In genomic region chr11:65853249-65853979, GRCh38 we compare ENCODE assay signal across 9 cellular contexts. TPM values are rescaled to one million over a fixed set of nuclear protein-coding genes. Genes with fewer than 3 reads are reported as not detected.
A peak's percentile ranks its signal among the peaks of the same experiment; 100 is the strongest.
DNase-seq lines count a peak whose midpoint lies in the region; ATAC-seq, FAIRE-seq and TF ChIP-seq lines count a peak whose summit lies in the region.
"Had no signal": no experiment of that assay in that cellular context is flagged by ENCODE, and none has a peak within 500 bp of the region (broad histone marks: within the 10 kb centered on the region; RNA-seq: fewer than 3 reads in every experiment).

No MANE protein-coding gene starts in this region.

- H3K9me1 ChIP-seq in K562 (ENCODE audit: control insufficient read depth, insufficient read depth, low read length): peaks cover 11% of the 10 kb centered on the region

- H3K9ac ChIP-seq in K562 (ENCODE audit: insufficient read depth in 1 of 2, low read depth in 2 of 2, low read length in 2 of 2): no peak overlapping the region

- H3K27me3 ChIP-seq in H7 (ENCODE audit: control insufficient read depth, insufficient read depth, low read length): no peaks in the 10 kb centered on the region; the same call in 1 of the 2 replicates
- H3K27me3 ChIP-seq in K562 (ENCODE audit: control insufficient read depth in 2 of 2, insufficient read depth in 2 of 2, low read length in 2 of 2): no peaks in the 10 kb centered on the region

- DNase-seq in EL (peak; percentile 6), H7 (peak; percentile 69), K562 (ENCODE audit: extremely low read depth in 1 of 4, low spot score in 3 of 4) (peak in 1 of 4 experiments; percentile 20), natural killer cell (no peak), NCI-H1930 (lab: John Stamatoyannopoulos, UW) (no peak), NCI-H748 treated with DMSO at 0.1 percent for 48 hours (lab: John Stamatoyannopoulos, UW) (no peak)
- DNase-seq in activated CD8-positive, alpha-beta memory T cell treated with anti-CD3 and anti-CD28 coated beads, Interleukin-2, amount 50 U/mL, for 48 hours: no peak
- DNase-seq: effector CD4-positive, alpha-beta T cell had no signal

- BruUV-seq in K562 (replicated peaks; lab: Mats Ljungman, UMichigan): no TSS peak

- peaks cover 35 to 44% of the 10 kb centered on the region in 2 donors for H3K4me1 Mint-ChIP-seq in natural killer cell

- no peak overlapping the region for H3K4me3 Mint-ChIP-seq in natural killer cell

- TF ChIP-seq EP300 in K562 (IDR thresholded peaks at IDR 0.05; ENCODE audit: low read length): no peak

- intact Hi-C loops in K562 (cut with micrococcal nuclease) (no loop called here), natural killer cell (cut with micrococcal nuclease) (no loop called here)

- CTCF ChIA-PET in K562 (lab: Yijun Ruan, JAX; ENCODE audit: low intra/inter-chr PET ratio): no interaction called here

- peaks cover 22% of the 10 kb centered on the region for H4K20me1 ChIP-seq in K562 (replicated peaks; ENCODE audit: control insufficient read depth, insufficient read depth, low read length)

- no peak overlapping the region for H3K27ac ChIP-seq in K562 (ENCODE audit: extremely low read depth, low read depth, low read length)

- in situ Hi-C loops in K562 (cut with MboI): no loop called here

- POLR2A ChIA-PET in K562 (lab: Yijun Ruan, JAX): interaction anchor here (0.6 to 5.9 kb wide), 9 partner anchors 7 to 238 kb away, joined by 3 to 67 read pairs (median 4); partner anchors contain the start of gene RNASEH2C

- WGBS in K562 (ENCODE audit: insufficient coverage, low coverage, missing lambda C conversion rate): 84% methylated on average over 5 of the region's 6 CpGs

- H3K4me1 ChIP-seq in K562 (replicated peaks in 1 of 2; ENCODE audit: control insufficient read depth in 2 of 2, insufficient read depth in 2 of 2, low read length in 2 of 2): peaks cover 4 to 42% of the 10 kb centered on the region in 2 experiments; a peak in 3 of 5 replicates

- peaks cover 7% of the 10 kb centered on the region; the same call in 1 of the 2 replicates for H3K9me3 ChIP-seq in K562 (replicated peaks; ENCODE audit: control insufficient read depth, insufficient read depth, low read depth, low read length)

- H3K4me3 ChIP-seq in H7 (ENCODE audit: insufficient read depth, low read depth, low read length) (no peak overlapping the region), K562 (no peak overlapping the region)

- no peak for TF ChIP-seq RAD21 in K562 (CRISPR knock-in tag; conservative IDR thresholded peaks at IDR 0.05 in 1 of 2, IDR thresholded peaks at IDR 0.05 in 1 of 2)

- H3K27me3 Mint-ChIP-seq in natural killer cell (ENCODE audit: low read depth in 2 of 2): no peaks in the 10 kb centered on the region

- H3K36me3 ChIP-seq in H7 (replicated peaks; ENCODE audit: control insufficient read depth, insufficient read depth, low read length): peaks cover 38% of the 10 kb centered on the region
- H3K36me3 ChIP-seq in K562 (ENCODE audit: control insufficient read depth, insufficient read depth, low read length): peaks cover 56% of the 10 kb centered on the region

- H3K9me3 Mint-ChIP-seq in natural killer cell: no peaks in the 10 kb centered on the region

- TF ChIP-seq CTCF in K562 (IDR thresholded peaks at IDR 0.05 in 2 of 3, conservative IDR thresholded peaks at IDR 0.05 in 1 of 3; ENCODE audit: insufficient read depth in 2 of 3, low read depth in 1 of 3, low read length in 3 of 3): peak; percentile 21 to 36 (median 31); a peak in 2 of 6 replicates
- no peak for TF ChIP-seq CTCF in natural killer cell (IDR thresholded peaks at IDR 0.05)

- H3K36me3 Mint-ChIP-seq in natural killer cell: peaks cover 7% of the 10 kb centered on the region

- peak; percentile 74 for TF ChIP-seq POLR2A in K562 (conservative IDR thresholded peaks at IDR 0.05)

- FAIRE-seq in K562 (lab: Jason Lieb, UNC): no peak

- ATAC-seq in K562 (peak; percentile 3), natural killer cell (no peak), HG03135 (IDR thresholded peaks at IDR 0.05; ENCODE audit: unreplicated experiment) (no peak)

- H3K79me2 ChIP-seq in K562 (ENCODE audit: control insufficient read depth, insufficient read depth, low read length): peaks cover 45% of the 10 kb centered on the region

- no peak overlapping the region for H2AFZ ChIP-seq in K562 (ENCODE audit: low read depth, low read length)

- H3K27ac Mint-ChIP-seq in natural killer cell: peak overlapping the region; percentile 74 to 94

- no peak overlapping the region for H3K4me2 ChIP-seq in K562 (ENCODE audit: insufficient read depth, low read length)

RNA-seq across cellular contexts. Expression of gene CFL1, which starts 4.6 kb away (rescaled TPM):
- 916 and 1,083 TPM in 2 replicates for total RNA-seq in H7 (2014; rRNA removed; shearing (Covaris generic))
- 145 and 300 TPM in 2 replicates for total RNA-seq in K562 (2011; cell fraction: chromatin; rRNA removed; ENCODE audit: low replicate concordance)
- 227 and 257 TPM in 2 replicates for total RNA-seq in K562 (2011; cell fraction: nucleolus; rRNA removed)
- 176 and 204 TPM in 2 replicates for total RNA-seq in K562 (2011; cell fraction: nucleoplasm; rRNA removed)
- 1,045 and 1,321 TPM in 2 replicates for total RNA-seq in K562 (2014; rRNA removed)
- total RNA-seq in K562 (2014; rRNA removed; fragmentation: Illumina TruSeq; extraction: Trizol): 570 and 664 TPM in 2 replicates
- total RNA-seq in K562 (2015; rRNA removed; fragmentation: Illumina TruSeq; extraction: Trizol): 851 and 860 TPM in 2 replicates
- total RNA-seq in K562 (2021): 891 and 919 TPM in 2 replicates
- 632 and 770 TPM in 2 replicates for polyA plus RNA-seq in K562 (2011; rRNA removed)
- 894 and 1,220 TPM in 2 replicates for polyA plus RNA-seq in K562 (2011; cell fraction: cytosol; rRNA removed)
- 307 TPM in 2 replicates for polyA plus RNA-seq in K562 (2011; cell fraction: nucleus; rRNA removed)
- polyA plus RNA-seq in K562 (2012): 903 and 977 TPM in 2 replicates
- 1,101 and 1,325 TPM in 2 replicates for polyA plus RNA-seq in K562 (2014; fragmentation: Illumina TruSeq; extraction: Trizol)
- polyA plus RNA-seq in K562 (2014; fragmentation: Nextera tagmentation; extraction: Ambion mirVana): 100 to 1,000 TPM; 105 to 222 TPM
- 859 and 956 TPM in 2 replicates for polyA plus RNA-seq in K562 (2014; rRNA removed)
- polyA minus RNA-seq in K562 (2011; rRNA and poly(A)+ RNA removed): 971 and 1,022 TPM in 2 replicates
- 560 and 642 TPM in 2 replicates for polyA minus RNA-seq in K562 (2011; cell fraction: cytosol; rRNA and poly(A)+ RNA removed)
- polyA minus RNA-seq in K562 (2011; cell fraction: nucleus; rRNA and poly(A)+ RNA removed): 107 and 193 TPM in 2 replicates
- total RNA-seq in natural killer cell: 1,000 to 10,000 TPM; 1,035 to 1,220 (median 1,095) TPM

RNA-seq across cellular contexts. Expression of gene MUS81, which starts 6.8 kb away (rescaled TPM):
- 38.0 and 49.7 TPM in 2 replicates for total RNA-seq in H7 (2014; rRNA removed; shearing (Covaris generic))
- 139 and 354 TPM in 2 replicates for total RNA-seq in K562 (2011; cell fraction: chromatin; rRNA removed; ENCODE audit: low replicate concordance)
- total RNA-seq in K562 (2011; cell fraction: nucleolus; rRNA removed): 277 and 282 TPM in 2 replicates
- total RNA-seq in K562 (2011; cell fraction: nucleoplasm; rRNA removed): 171 and 194 TPM in 2 replicates
- total RNA-seq in K562 (2014; rRNA removed): 79.4 and 95.8 TPM in 2 replicates
- total RNA-seq in K562 (2014; rRNA removed; fragmentation: Illumina TruSeq; extraction: Trizol): 23.0 and 33.5 TPM in 2 replicates
- total RNA-seq in K562 (2015; rRNA removed; fragmentation: Illumina TruSeq; extraction: Trizol): 53.5 and 55.8 TPM in 2 replicates
- 81.5 and 91.8 TPM in 2 replicates for total RNA-seq in K562 (2021)
- 51.8 and 69.9 TPM in 2 replicates for polyA plus RNA-seq in K562 (2011; rRNA removed)
- 33.2 and 41.5 TPM in 2 replicates for polyA plus RNA-seq in K562 (2011; cell fraction: cytosol; rRNA removed)
- 678 and 750 TPM in 2 replicates for polyA plus RNA-seq in K562 (2011; cell fraction: nucleus; rRNA removed)
- 97.9 and 190 TPM in 2 replicates for polyA plus RNA-seq in K562 (2012)
- 53.7 and 62.8 TPM in 2 replicates for polyA plus RNA-seq in K562 (2014; fragmentation: Illumina TruSeq; extraction: Trizol)
- polyA plus RNA-seq in K562 (2014; fragmentation: Nextera tagmentation; extraction: Ambion mirVana): 10 to 100 TPM; 13.4 to 16.1 TPM
- polyA plus RNA-seq in K562 (2014; rRNA removed): 103 and 118 TPM in 2 replicates
- polyA minus RNA-seq in K562 (2011; rRNA and poly(A)+ RNA removed): 11.8 and 17.2 TPM in 2 replicates
- polyA minus RNA-seq in K562 (2011; cell fraction: cytosol; rRNA and poly(A)+ RNA removed): 19.5 and 23.5 TPM in 2 replicates
- polyA minus RNA-seq in K562 (2011; cell fraction: nucleus; rRNA and poly(A)+ RNA removed): 123 and 135 TPM in 2 replicates
- 10 to 100 TPM; 71.6 to 93.4 (median 73.6) TPM for total RNA-seq in natural killer cell

RNA-seq across cellular contexts. Expression of gene EFEMP2, which starts 19.2 kb away (rescaled TPM):
- 8.5 and 13.2 TPM in 2 replicates for total RNA-seq in H7 (2014; rRNA removed; shearing (Covaris generic))
- 12.1 and 30.7 TPM in 2 replicates for total RNA-seq in K562 (2011; cell fraction: chromatin; rRNA removed; ENCODE audit: low replicate concordance)
- total RNA-seq in K562 (2011; cell fraction: nucleolus; rRNA removed): 15.1 and 19.3 TPM in 2 replicates
- 11.3 and 15.8 TPM in 2 replicates for total RNA-seq in K562 (2011; cell fraction: nucleoplasm; rRNA removed)
- total RNA-seq in K562 (2014; rRNA removed) (0.64 and 0.86 TPM in 2 replicates), K562 (2014; rRNA removed; fragmentation: Illumina TruSeq; extraction: Trizol) (0.07 and 0.32 TPM in 2 replicates), K562 (2015; rRNA removed; fragmentation: Illumina TruSeq; extraction: Trizol) (0.57 and 0.58 TPM in 2 replicates), K562 (2021) (1.6 and 2.6 TPM in 2 replicates), natural killer cell (10 to 100 TPM in 1 of 3 donors, 1 to 10 TPM in 2; 6.1 to 13.0 (median 9.8) TPM)
- polyA plus RNA-seq in K562 (2011; rRNA removed) (2.0 and 3.9 TPM in 2 replicates), K562 (2014; fragmentation: Illumina TruSeq; extraction: Trizol) (0.74 and 1.1 TPM in 2 replicates), K562 (2014; fragmentation: Nextera tagmentation; extraction: Ambion mirVana) (under 1 TPM in 1 of 2 experiments, not detected in 1; 0.13 TPM), K562 (2014; rRNA removed) (2.9 TPM in 2 replicates)
- 3.3 and 4.7 TPM in 2 replicates for polyA plus RNA-seq in K562 (2011; cell fraction: cytosol; rRNA removed)
- 41.3 and 54.9 TPM in 2 replicates for polyA plus RNA-seq in K562 (2011; cell fraction: nucleus; rRNA removed)
- 1.3 and 4.2 TPM in 2 replicates for polyA plus RNA-seq in K562 (2012)
- polyA minus RNA-seq in K562 (2011; rRNA and poly(A)+ RNA removed): 0.53 and 1.2 TPM in 2 replicates
- 1.3 TPM in 1 of 2 replicates, not detected in the other for polyA minus RNA-seq in K562 (2011; cell fraction: cytosol; rRNA and poly(A)+ RNA removed)
- 7.5 and 7.8 TPM in 2 replicates for polyA minus RNA-seq in K562 (2011; cell fraction: nucleus; rRNA and poly(A)+ RNA removed)

RNA-seq across cellular contexts. Expression of gene SNX32, which starts 19.7 kb away (rescaled TPM):
- total RNA-seq in H7 (2014; rRNA removed; shearing (Covaris generic)): 0.26 and 0.80 TPM in 2 replicates
- total RNA-seq in K562 (2011; cell fraction: chromatin; rRNA removed; ENCODE audit: low replicate concordance): 0.16 TPM in 1 of 2 replicates, not detected in the other
- total RNA-seq in K562 (2011; cell fraction: nucleolus; rRNA removed): not detected in 2 replicates
- not detected in 2 replicates for total RNA-seq in K562 (2011; cell fraction: nucleoplasm; rRNA removed)
- not detected in 2 replicates for total RNA-seq in K562 (2014; rRNA removed)
- not detected in 2 replicates for total RNA-seq in K562 (2014; rRNA removed; fragmentation: Illumina TruSeq; extraction: Trizol)
- not detected in 2 replicates for total RNA-seq in K562 (2015; rRNA removed; fragmentation: Illumina TruSeq; extraction: Trizol)
- not detected in 2 replicates for total RNA-seq in K562 (2021)
- not detected in 2 replicates for polyA plus RNA-seq in K562 (2011; rRNA removed)
- polyA plus RNA-seq in K562 (2011; cell fraction: cytosol; rRNA removed): not detected in 2 replicates
- polyA plus RNA-seq in K562 (2011; cell fraction: nucleus; rRNA removed): 0.10 TPM in 1 of 2 replicates, not detected in the other
- 0.24 and 0.35 TPM in 2 replicates for polyA plus RNA-seq in K562 (2012)
- not detected in 2 replicates for polyA plus RNA-seq in K562 (2014; fragmentation: Illumina TruSeq; extraction: Trizol)
- polyA plus RNA-seq in K562 (2014; fragmentation: Nextera tagmentation; extraction: Ambion mirVana): under 1 TPM; 0.03 TPM
- not detected in 2 replicates for polyA plus RNA-seq in K562 (2014; rRNA removed)
- polyA minus RNA-seq in K562 (2011; rRNA and poly(A)+ RNA removed): not detected in 2 replicates
- polyA minus RNA-seq in K562 (2011; cell fraction: cytosol; rRNA and poly(A)+ RNA removed): not detected in 2 replicates
- not detected in 2 replicates for polyA minus RNA-seq in K562 (2011; cell fraction: nucleus; rRNA and poly(A)+ RNA removed)
- total RNA-seq in natural killer cell: 1 to 10 TPM in 1 of 3 donors, under 1 TPM in 2; 0.31 to 2.0 (median 0.54) TPM

RNA-seq across cellular contexts. Expression of gene CTSW, which starts 26.2 kb away (rescaled TPM):
- total RNA-seq in H7 (2014; rRNA removed; shearing (Covaris generic)): not detected in 2 replicates
- not detected in 2 replicates for total RNA-seq in K562 (2011; cell fraction: chromatin; rRNA removed; ENCODE audit: low replicate concordance)
- total RNA-seq in K562 (2011; cell fraction: nucleolus; rRNA removed): not detected in 2 replicates
- total RNA-seq in K562 (2011; cell fraction: nucleoplasm; rRNA removed): not detected in 2 replicates
- total RNA-seq in K562 (2014; rRNA removed): not detected in 2 replicates
- not detected in 2 replicates for total RNA-seq in K562 (2014; rRNA removed; fragmentation: Illumina TruSeq; extraction: Trizol)
- not detected in 2 replicates for total RNA-seq in K562 (2015; rRNA removed; fragmentation: Illumina TruSeq; extraction: Trizol)
- total RNA-seq in K562 (2021): not detected in 2 replicates
- polyA plus RNA-seq in K562 (2011; rRNA removed): 0.05 TPM in 1 of 2 replicates, not detected in the other
- polyA plus RNA-seq in K562 (2011; cell fraction: cytosol; rRNA removed): 0.07 TPM in 1 of 2 replicates, not detected in the other
- 0.11 and 0.13 TPM in 2 replicates for polyA plus RNA-seq in K562 (2011; cell fraction: nucleus; rRNA removed)
- polyA plus RNA-seq in K562 (2012): 0.11 and 0.16 TPM in 2 replicates
- not detected in 2 replicates for polyA plus RNA-seq in K562 (2014; fragmentation: Illumina TruSeq; extraction: Trizol)
- polyA plus RNA-seq in K562 (2014; fragmentation: Nextera tagmentation; extraction: Ambion mirVana): under 1 TPM in 1 of 2 experiments, not detected in 1; 0.04 TPM
- not detected in 2 replicates for polyA plus RNA-seq in K562 (2014; rRNA removed)
- not detected in 2 replicates for polyA minus RNA-seq in K562 (2011; rRNA and poly(A)+ RNA removed)
- polyA minus RNA-seq in K562 (2011; cell fraction: cytosol; rRNA and poly(A)+ RNA removed): not detected in 2 replicates
- polyA minus RNA-seq in K562 (2011; cell fraction: nucleus; rRNA and poly(A)+ RNA removed): not detected in 2 replicates
- total RNA-seq in natural killer cell: 1,000 to 10,000 TPM in 1 of 3 donors, 100 to 1,000 TPM in 2; 765 to 1,016 (median 976) TPM

Comparison
In these comparisons a context has a peak if more than half of its experiments do, and no peak if none do; other contexts are left out.
1. DNase-seq: peak in EL (single experiment) and H7 (single experiment); none in natural killer cell (single experiment), NCI-H1930 (0 of 2), NCI-H748 treated with DMSO at 0.1 percent for 48 hours (single experiment) and activated CD8-positive, alpha-beta memory T cell treated with anti-CD3 and anti-CD28 coated beads, Interleukin-2, amount 50 U/mL, for 48 hours (single experiment).